Comparison of ENCODE assay signal across 19 cellular contexts in the genomic region with DNA sequence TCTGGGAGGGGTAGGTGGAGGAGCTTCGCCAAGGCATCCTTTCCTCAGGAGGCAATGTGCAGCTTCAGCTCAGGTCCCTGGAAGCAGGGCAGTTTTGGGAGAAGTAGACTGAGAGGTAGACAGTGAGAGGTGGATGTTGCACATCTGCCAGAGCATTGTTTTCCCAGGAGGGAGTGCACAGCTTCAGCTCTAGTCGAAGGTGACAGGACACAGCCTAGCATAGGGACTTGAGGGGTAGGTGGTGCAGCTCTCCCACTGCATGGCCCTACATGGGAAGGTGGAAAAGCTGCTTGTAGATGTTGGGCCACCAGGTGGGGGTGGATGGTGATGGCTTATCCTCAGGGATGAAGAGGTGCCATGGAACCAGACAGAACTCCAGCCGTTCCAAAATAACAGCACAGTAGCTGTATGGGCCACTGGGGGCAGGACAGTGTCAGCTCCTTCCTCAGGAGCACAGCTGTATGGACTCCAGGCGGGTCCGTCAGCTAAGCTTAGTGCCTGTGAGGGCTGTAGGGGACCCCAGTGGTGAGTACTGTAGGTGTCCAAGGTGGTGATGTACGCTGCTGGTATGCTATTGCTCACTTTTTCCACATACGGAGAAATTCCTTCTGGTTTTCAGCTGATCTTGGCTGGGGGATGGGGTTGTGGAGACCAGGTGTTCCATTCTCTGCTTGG. TPM values are rescaled to one million over a fixed set of nuclear protein-coding genes. Genes with fewer than 3 reads are reported as not detected.
DNase-seq lines count a peak whose midpoint lies in the region; ATAC-seq and TF ChIP-seq lines count a peak whose summit lies in the region.
"Had no signal": no experiment of that assay in that cellular context is flagged by ENCODE, and none has a peak within 500 bp of the region (broad histone marks: within the 10 kb centered on the region; RNA-seq: fewer than 3 reads in every experiment).

No MANE protein-coding gene starts in this region.

- no peaks in the 10 kb centered on the region for H3K27me3 ChIP-seq in IMR-90 (ENCODE audit: control insufficient read depth, insufficient read depth, low read length)
- no peaks in the 10 kb centered on the region for H3K27me3 ChIP-seq in CD4-positive, alpha-beta memory T cell (ENCODE audit: insufficient read depth, low read length)
- no peaks in the 10 kb centered on the region for H3K27me3 ChIP-seq in spleen (replicated peaks in 1 of 7)
- H3K27me3 ChIP-seq: BLaER1, upper lobe of right lung had no signal

- no TSS peak for BruUV-seq in IMR-90 (replicated peaks; lab: Mats Ljungman, UMichigan)

- peaks cover 9% of the 10 kb centered on the region for H3K4me1 ChIP-seq in IMR-90 (ENCODE audit: control insufficient read depth, insufficient read depth, low read length)
- no peaks in the 10 kb centered on the region for H3K4me1 ChIP-seq in CD4-positive, alpha-beta memory T cell (ENCODE audit: insufficient read depth, low read length)
- peaks cover 0 to 3% (median 0%) of the 10 kb centered on the region in 6 donors for H3K4me1 ChIP-seq in spleen

- peaks cover 20 to 37% of the 10 kb centered on the region in 2 experiments for H3K79me1 ChIP-seq in IMR-90 (ENCODE audit: low read depth in 1 of 2, low read length in 2 of 2)

- TF ChIP-seq CTCF in C4-2B (conservative IDR thresholded peaks at IDR 0.05) (no peak), IMR-90 (conservative IDR thresholded peaks at IDR 0.05; ENCODE audit: low read depth, low read length) (no peak), choroid plexus epithelial cell (conservative IDR thresholded peaks at IDR 0.05; ENCODE audit: low read depth, low read length) (peak; percentile 20), nephron progenitor cell (IDR thresholded peaks at IDR 0.05) (no peak), spleen (IDR thresholded peaks at IDR 0.05 in 8 of 11, conservative IDR thresholded peaks at IDR 0.05 in 3 of 11) (no peak)

- no peak for TF ChIP-seq RAD21 in IMR-90 (IDR thresholded peaks at IDR 0.05; ENCODE audit: low read length)

- dilution Hi-C loops in IMR-90 (cut with HindIII; ENCODE audit: low sequenced_read_pairs, unreplicated experiment), result no loop called here

- TF ChIP-seq POLR2A in IMR-90 (IDR thresholded peaks at IDR 0.05; ENCODE audit: low read depth, low read length) (no peak), spleen (IDR thresholded peaks at IDR 0.05) (no peak)

- H2AK5ac ChIP-seq in IMR-90 (ENCODE audit: low read depth, low read length), result peak overlapping the region; percentile 67; the same call in 1 of the 2 replicates

- no peak overlapping the region for H3K56ac ChIP-seq in IMR-90 (ENCODE audit: extremely low read depth, insufficient read depth, low read length)

- H3K9me3 Mint-ChIP-seq in nephron progenitor cell, result peaks cover 22% of the 10 kb centered on the region
- H3K9me3 Mint-ChIP-seq in CD4-positive, alpha-beta memory T cell, result peaks cover 0 to 25% (median 8%) of the 10 kb centered on the region in 8 donors
- peaks cover 39% of the 10 kb centered on the region for H3K9me3 Mint-ChIP-seq in T-helper 2 cell treated with Interferon-gamma antibody and Interleukin-4, amounts not matched to agents 5 μg/mL and 100 μg/mL, for 36 hours
- H3K9me3 Mint-ChIP-seq: dendritic cell treated with granulocyte-macrophage colony-stimulating factor and Interleukin-4, amounts not matched to agents 40 ng/mL and 50 ng/mL, for 4 days had no signal

- H4K20me1 ChIP-seq in IMR-90 (ENCODE audit: insufficient read depth, low read length), result peaks cover 25% of the 10 kb centered on the region

- no peak overlapping the region for H2BK15ac ChIP-seq in IMR-90 (ENCODE audit: low read depth, low read length)

- DNase-seq in IMR-90 (no peak), choroid plexus epithelial cell (ENCODE audit: low read depth) (peak; percentile 69), nephron progenitor cell (no peak), spleen (no peak), OCI-M1 (lab: John Stamatoyannopoulos, UW) (no peak)
- no peak for DNase-seq in CD4-positive, alpha-beta memory T cell
- no peak for DNase-seq in T-helper 2 cell treated with Interferon-gamma antibody and Interleukin-4, amounts not matched to agents 5 μg/mL and 100 μg/mL, for 36 hours (ENCODE audit: low spot score)
- DNase-seq: activated CD4-positive, alpha-beta T cell treated with anti-CD3 and anti-CD28 coated beads, Interleukin-2, amount 10 ng/mL, durations not matched to agents 7 days and 5 days; activated T-cell treated with anti-CD3 and anti-CD28 coated beads, Interleukin-2, amount 50 U/mL, for 1 hour; KBM-7; NCI-H146; NCI-H510A treated with DMSO at 0.1 percent for 48 hours; posterior cingulate gyrus; RPMI8226; stimulated activated CD4-positive, alpha-beta T cell treated with anti-CD3 and anti-CD28 coated beads, Interleukin-2, amount 100 ng/mL, for 24 hours; upper lobe of right lung had no signal

- no peak overlapping the region for H3K23ac ChIP-seq in IMR-90 (ENCODE audit: low read depth, low read length)

- peak overlapping the region; percentile 13; the same call in 1 of the 2 replicates for H3K27ac ChIP-seq in C4-2B
- H3K27ac ChIP-seq in IMR-90 (ENCODE audit: insufficient read depth, low read length), result no peak overlapping the region; the same call in 1 of the 2 replicates
- H3K27ac ChIP-seq in CD4-positive, alpha-beta memory T cell (ENCODE audit: low read depth, low read length), result no peak overlapping the region
- H3K27ac ChIP-seq in spleen, result no peak overlapping the region
- H3K27ac ChIP-seq: BLaER1, upper lobe of right lung had no signal

- H3K4me3 ChIP-seq in IMR-90 (ENCODE audit: insufficient read depth, low read depth, low read length), result no peak overlapping the region
- H3K4me3 ChIP-seq in choroid plexus epithelial cell (ENCODE audit: low read depth, low read length), result no peak overlapping the region
- no peak overlapping the region for H3K4me3 ChIP-seq in CD4-positive, alpha-beta memory T cell (ENCODE audit: low read length in 2 of 2)
- H3K4me3 ChIP-seq in spleen, result no peak overlapping the region
- H3K4me3 ChIP-seq: BLaER1, upper lobe of right lung had no signal

- H4K91ac ChIP-seq in IMR-90 (ENCODE audit: insufficient read depth, low read depth, low read length), result no peak overlapping the region; the same call in 1 of the 2 replicates

- H2AFZ ChIP-seq in IMR-90 (replicated peaks; ENCODE audit: low read length, poor library complexity), result no peak overlapping the region

- H4K5ac ChIP-seq in IMR-90 (ENCODE audit: low read depth, low read length), result no peak overlapping the region

- no peak overlapping the region for H3K14ac ChIP-seq in IMR-90 (replicated peaks; ENCODE audit: low read depth, low read length)

- H3K4me3 Mint-ChIP-seq in nephron progenitor cell, result no peak overlapping the region
- no peak overlapping the region for H3K4me3 Mint-ChIP-seq in CD4-positive, alpha-beta memory T cell
- no peak overlapping the region for H3K4me3 Mint-ChIP-seq in T-helper 2 cell treated with Interferon-gamma antibody and Interleukin-4, amounts not matched to agents 5 μg/mL and 100 μg/mL, for 36 hours
- H3K4me3 Mint-ChIP-seq: activated CD4-positive, alpha-beta T cell treated with anti-CD3 and anti-CD28 coated beads, Interleukin-2, amount 10 ng/mL, durations not matched to agents 7 days and 5 days; dendritic cell treated with granulocyte-macrophage colony-stimulating factor and Interleukin-4, amounts not matched to agents 40 ng/mL and 50 ng/mL, for 4 days had no signal

- H3K9me1 ChIP-seq in IMR-90 (ENCODE audit: insufficient read depth, low read length), result peaks cover 12% of the 10 kb centered on the region

- no peaks in the 10 kb centered on the region for H3K27me3 Mint-ChIP-seq in nephron progenitor cell (ENCODE audit: low read depth, poor library complexity)
- no peaks in the 10 kb centered on the region for H3K27me3 Mint-ChIP-seq in CD4-positive, alpha-beta memory T cell
- H3K27me3 Mint-ChIP-seq in T-helper 2 cell treated with Interferon-gamma antibody and Interleukin-4, amounts not matched to agents 5 μg/mL and 100 μg/mL, for 36 hours (ENCODE audit: low read depth), result no peaks in the 10 kb centered on the region
- H3K27me3 Mint-ChIP-seq: activated CD4-positive, alpha-beta T cell treated with anti-CD3 and anti-CD28 coated beads, Interleukin-2, amount 10 ng/mL, durations not matched to agents 7 days and 5 days; dendritic cell treated with granulocyte-macrophage colony-stimulating factor and Interleukin-4, amounts not matched to agents 40 ng/mL and 50 ng/mL, for 4 days had no signal

- H2BK120ac ChIP-seq in IMR-90 (ENCODE audit: low read depth, low read length), result no peak overlapping the region

- H3K4me2 ChIP-seq in IMR-90 (ENCODE audit: low read depth, low read length), result no peak overlapping the region
- H3K4me2 ChIP-seq: BLaER1 had no signal

- H3K4me1 Mint-ChIP-seq in nephron progenitor cell, result no peaks in the 10 kb centered on the region
- peaks cover 0 to 16% (median 4%) of the 10 kb centered on the region in 4 donors for H3K4me1 Mint-ChIP-seq in CD4-positive, alpha-beta memory T cell
- H3K4me1 Mint-ChIP-seq in T-helper 2 cell treated with Interferon-gamma antibody and Interleukin-4, amounts not matched to agents 5 μg/mL and 100 μg/mL, for 36 hours (ENCODE audit: low read depth), result no peaks in the 10 kb centered on the region
- H3K4me1 Mint-ChIP-seq: activated CD4-positive, alpha-beta T cell treated with anti-CD3 and anti-CD28 coated beads, Interleukin-2, amount 10 ng/mL, durations not matched to agents 7 days and 5 days had no signal

- H2BK5ac ChIP-seq in IMR-90 (ENCODE audit: low read depth, low read length, poor library complexity, severe bottlenecking), result peak overlapping the region; percentile 33

- no peak overlapping the region for H3K9ac ChIP-seq in IMR-90 (ENCODE audit: low read depth, low read length)
- H3K9ac ChIP-seq: BLaER1 had no signal

- H3K18ac ChIP-seq in IMR-90 (ENCODE audit: low read depth, low read length), result no peak overlapping the region

- H2AK9ac ChIP-seq in IMR-90 (replicated peaks; ENCODE audit: low read depth, low read length, poor library complexity), result no peak overlapping the region

- POLR2A ChIA-PET in IMR-90 (lab: Charles Lee; ENCODE audit: unreplicated experiment), result no interaction called here
- POLR2A ChIA-PET in CD4-positive, alpha-beta memory T cell (lab: Charles Lee; ENCODE audit: partially characterized antibody), result no interaction called here

- H3K9me3 ChIP-seq in IMR-90 (ENCODE audit: control insufficient read depth, insufficient read depth, low read length) (no peaks in the 10 kb centered on the region), spleen (peaks cover 0 to 5% (median 0%) of the 10 kb centered on the region in 8 donors)
- H3K9me3 ChIP-seq in CD4-positive, alpha-beta memory T cell (ENCODE audit: control insufficient read depth in 1 of 2, low read length in 2 of 2), result no peaks in the 10 kb centered on the region
- H3K9me3 ChIP-seq: BLaER1, upper lobe of right lung had no signal

- H3K27ac Mint-ChIP-seq in nephron progenitor cell, result peak overlapping the region; percentile 72
- no peak overlapping the region for H3K27ac Mint-ChIP-seq in CD4-positive, alpha-beta memory T cell
- no peak overlapping the region for H3K27ac Mint-ChIP-seq in T-helper 2 cell treated with Interferon-gamma antibody and Interleukin-4, amounts not matched to agents 5 μg/mL and 100 μg/mL, for 36 hours
- H3K27ac Mint-ChIP-seq: activated CD4-positive, alpha-beta T cell treated with anti-CD3 and anti-CD28 coated beads, Interleukin-2, amount 10 ng/mL, durations not matched to agents 7 days and 5 days; dendritic cell treated with granulocyte-macrophage colony-stimulating factor and Interleukin-4, amounts not matched to agents 40 ng/mL and 50 ng/mL, for 4 days had no signal

- H3K4ac ChIP-seq in IMR-90 (ENCODE audit: low read depth, low read length), result no peak overlapping the region

- intact Hi-C loops in IMR-90 (cut with micrococcal nuclease) (no loop called here), spleen (cut with DNase I; ENCODE audit: low total_unique reads) (no loop called here)
- intact Hi-C loops in CD4-positive, alpha-beta memory T cell (cut with micrococcal nuclease), result no loop called here

- ATAC-seq in IMR-90 (ENCODE audit: low read depth), result no peak

- CTCF ChIA-PET in IMR-90 (lab: Yijun Ruan, JAX), result interaction anchor here (0.6 to 1.3 kb wide), 2 partner anchors 10 to 83 kb away, joined by 3 to 4 read pairs; no protein-coding TSS in a partner anchor
- CTCF ChIA-PET in CD4-positive, alpha-beta memory T cell (lab: Charles Lee; ENCODE audit: partially characterized antibody), result interaction anchor here (0.7 kb wide), 1 partner anchor 40 kb away, joined by 3 read pairs; no protein-coding TSS in a partner anchor

- H3K36me3 Mint-ChIP-seq in nephron progenitor cell (ENCODE audit: low read depth), result peaks cover 45% of the 10 kb centered on the region
- peaks cover 37 to 44% of the 10 kb centered on the region in 2 donors for H3K36me3 Mint-ChIP-seq in CD4-positive, alpha-beta memory T cell
- H3K36me3 Mint-ChIP-seq in T-helper 2 cell treated with Interferon-gamma antibody and Interleukin-4, amounts not matched to agents 5 μg/mL and 100 μg/mL, for 36 hours (ENCODE audit: low read depth), result peaks cover 65% of the 10 kb centered on the region

- WGBS in IMR-90 (ENCODE audit: extremely low coverage in 2 of 2, insufficient read length in 1 of 2), 2 experiments, result 90% methylated on average over 2 of the region's 7 CpGs; no CpG with 5 or more reads in 1 of the 2 experiments
- WGBS in spleen, 5 donors, result 82 to 98% (median 93%) methylated on average over 7 of the region's 7 CpGs

- no peak overlapping the region for H4K8ac ChIP-seq in IMR-90 (ENCODE audit: low read depth in 2 of 2, low read length in 2 of 2)

- in situ Hi-C loops in IMR-90 (cut with MboI; ENCODE audit: low sequenced_read_pairs), result no loop called here

- H2BK20ac ChIP-seq in IMR-90 (ENCODE audit: low read depth, low read length), result no peak overlapping the region

- peaks cover 7% of the 10 kb centered on the region for H3K36me3 ChIP-seq in IMR-90 (ENCODE audit: control insufficient read depth, insufficient read depth, low read length)
- peaks cover 9% of the 10 kb centered on the region for H3K36me3 ChIP-seq in CD4-positive, alpha-beta memory T cell (ENCODE audit: insufficient read depth, low read length)
- peaks cover 0 to 78% (median 27%) of the 10 kb centered on the region in 6 donors for H3K36me3 ChIP-seq in spleen

RNA-seq across cellular contexts. Expression of a gene that starts 17.4 kb away (rescaled TPM):
- total RNA-seq in IMR-90 (2012; rRNA removed) (8.3 and 9.0 TPM in 2 replicates), spleen (10 to 100 TPM in 6 of 7 donors, 1 to 10 TPM in 1; 9.7 to 16.9 (median 13.0) TPM)
- polyA plus RNA-seq in IMR-90 (2012; rRNA removed) (0.92 and 1.8 TPM in 2 replicates), spleen (1 to 10 TPM; 1.6 to 2.4 (median 1.7) TPM)
- polyA plus RNA-seq in IMR-90 (2012; cell fraction: cytosol; rRNA removed), result 0.51 and 0.57 TPM in 2 replicates
- 0.27 and 0.71 TPM in 2 replicates for polyA plus RNA-seq in IMR-90 (2012; cell fraction: nucleus; rRNA removed; ENCODE audit: low replicate concordance)
- total RNA-seq in CD4-positive, alpha-beta memory T cell, result 10 to 100 TPM in 1 of 2 experiments, 1 to 10 TPM in 1; 9.4 to 10.7 TPM
- 1 to 10 TPM; 1.9 to 6.2 TPM for polyA plus RNA-seq in CD4-positive, alpha-beta memory T cell

RNA-seq across cellular contexts. Expression of a gene that starts 22.6 kb away (rescaled TPM):
- total RNA-seq in IMR-90 (2012; rRNA removed) (41.9 and 55.2 TPM in 2 replicates), spleen (10 to 100 TPM; 60.8 to 84.7 (median 68.1) TPM)
- polyA plus RNA-seq in IMR-90 (2012; rRNA removed) (3.2 and 3.6 TPM in 2 replicates), spleen (1 to 10 TPM in 1 of 3 donors, under 1 TPM in 2; 0.24 to 2.1 (median 0.33) TPM)
- polyA plus RNA-seq in IMR-90 (2012; cell fraction: cytosol; rRNA removed), result 0.82 and 1.1 TPM in 2 replicates
- 2.3 and 6.0 TPM in 2 replicates for polyA plus RNA-seq in IMR-90 (2012; cell fraction: nucleus; rRNA removed; ENCODE audit: low replicate concordance)
- 10 to 100 TPM; 60.2 to 69.6 TPM for total RNA-seq in CD4-positive, alpha-beta memory T cell
- 1 to 10 TPM; 4.4 to 4.8 TPM for polyA plus RNA-seq in CD4-positive, alpha-beta memory T cell

RNA-seq across cellular contexts. Expression of a gene that starts 48.2 kb away (rescaled TPM):
- total RNA-seq in IMR-90 (2012; rRNA removed), result 11.9 and 16.1 TPM in 2 replicates
- 2.9 and 3.9 TPM in 2 replicates for polyA plus RNA-seq in IMR-90 (2012; rRNA removed)
- 1.1 and 1.5 TPM in 2 replicates for polyA plus RNA-seq in IMR-90 (2012; cell fraction: cytosol; rRNA removed)
- polyA plus RNA-seq in IMR-90 (2012; cell fraction: nucleus; rRNA removed; ENCODE audit: low replicate concordance), result 1.6 and 7.9 TPM in 2 replicates
- total RNA-seq in CD4-positive, alpha-beta memory T cell, result 10 to 100 TPM; 13.3 to 13.6 TPM
- polyA plus RNA-seq in CD4-positive, alpha-beta memory T cell, result 1 to 10 TPM in 1 of 2 donors, under 1 TPM in 1; 0.43 to 4.1 TPM
- total RNA-seq in spleen, result 10 to 100 TPM in 6 of 7 donors, 1 to 10 TPM in 1; 9.8 to 16.7 (median 13.3) TPM
- polyA plus RNA-seq in spleen, result 1 to 10 TPM; 2.9 to 3.9 (median 3.6) TPM
